In the genomic region with DNA sequence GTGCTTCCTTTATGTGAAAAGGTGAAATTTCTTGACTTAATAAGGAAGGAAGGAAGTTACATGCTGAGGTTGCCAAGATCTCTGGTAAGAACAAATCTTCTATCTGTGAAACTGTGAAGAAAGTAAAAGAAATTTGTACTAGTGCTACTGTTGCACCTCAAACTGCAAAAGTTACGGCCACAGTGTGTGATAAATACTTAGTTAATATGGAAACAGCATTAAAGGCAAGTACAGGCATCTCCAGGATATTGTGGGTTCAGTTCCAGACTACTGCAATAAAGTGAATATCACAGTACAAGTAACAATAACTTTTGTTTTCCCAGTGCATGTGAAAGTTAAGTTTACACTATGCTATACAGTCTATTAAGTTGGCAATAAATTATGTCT, we compare ENCODE assay signal across 16 cellular contexts. TPM values are rescaled to one million over a fixed set of nuclear protein-coding genes. Genes with fewer than 3 reads are reported as not detected.
DNase-seq lines count a peak whose midpoint lies in the region; ATAC-seq, FAIRE-seq and TF ChIP-seq lines count a peak whose summit lies in the region.
"Had no signal": no experiment of that assay in that cellular context is flagged by ENCODE, and none has a peak within 500 bp of the region (broad histone marks: within the 10 kb centered on the region; RNA-seq: fewer than 3 reads in every experiment).

No MANE protein-coding gene starts in this region.

- H3K27me3 Mint-ChIP-seq in GM23338 (ENCODE audit: insufficient read depth, low read depth, poor library complexity) = peaks cover 4% of the 10 kb centered on the region
- no peaks in the 10 kb centered on the region for H3K27me3 Mint-ChIP-seq in activated CD8-positive, alpha-beta T cell treated with anti-CD3 and anti-CD28 coated beads for 36 hours

- H3K9me3 ChIP-seq in A673 (ENCODE audit: low read depth, low read length, poor library complexity, severe bottlenecking) (no peaks in the 10 kb centered on the region), keratinocyte (ENCODE audit: control insufficient read depth, low read depth, low read length) (no peaks in the 10 kb centered on the region)
- H3K9me3 ChIP-seq: MG63 had no signal

- H3K4me1 Mint-ChIP-seq in GM23338 = no peaks in the 10 kb centered on the region
- no peaks in the 10 kb centered on the region for H3K4me1 Mint-ChIP-seq in activated CD8-positive, alpha-beta T cell treated with anti-CD3 and anti-CD28 coated beads for 36 hours (ENCODE audit: low read depth)
- H3K4me1 Mint-ChIP-seq: H9 had no signal

- H3K4me1 ChIP-seq in A673 (ENCODE audit: insufficient read depth, low read length, poor library complexity, severe bottlenecking) = no peaks in the 10 kb centered on the region
- no peaks in the 10 kb centered on the region for H3K4me1 ChIP-seq in GM23338 (ENCODE audit: insufficient read depth)
- H3K4me1 ChIP-seq in keratinocyte (ENCODE audit: control insufficient read depth, extremely low read depth, insufficient read depth, low read length) = peaks cover 12% of the 10 kb centered on the region

- dilution Hi-C loops in keratinocyte (cut with MboI; ENCODE audit: extremely low pct_ligation_motif_present, low sequenced_read_pairs) = no loop called here

- peak overlapping the region; percentile 33 for H3K9ac ChIP-seq in keratinocyte (ENCODE audit: control insufficient read depth, extremely low read depth, insufficient read depth, low read length)

- H3K4me2 ChIP-seq in GM23338 (no peak overlapping the region), keratinocyte (ENCODE audit: control insufficient read depth, extremely low read depth, insufficient read depth, low read depth, low read length) (peak overlapping the region; percentile 52)

- no peaks in the 10 kb centered on the region for H3K9me3 Mint-ChIP-seq in GM23338
- no peaks in the 10 kb centered on the region for H3K9me3 Mint-ChIP-seq in activated CD8-positive, alpha-beta T cell treated with anti-CD3 and anti-CD28 coated beads for 36 hours
- H3K9me3 Mint-ChIP-seq: H9 had no signal

- intact Hi-C loops in A673 (cut with micrococcal nuclease; ENCODE audit: unreplicated experiment) = no loop called here
- intact Hi-C loops in activated CD8-positive, alpha-beta T cell treated with anti-CD3 and anti-CD28 coated beads for 36 hours (cut with micrococcal nuclease) = no loop called here

- ATAC-seq in GM23338 = no peak
- ATAC-seq in activated CD8-positive, alpha-beta T cell treated with anti-CD3 and anti-CD28 coated beads for 36 hours = no peak

- H3K27ac ChIP-seq in A673 (ENCODE audit: low read depth, low read length, poor library complexity, severe bottlenecking) (peak overlapping the region; percentile 26), GM23338 (ENCODE audit: low read depth) (0 out of 2 replicates have a peak overlapping the region, but pooled peaks have one; percentile 42), keratinocyte (ENCODE audit: control insufficient read depth, insufficient read depth, low read length) (peak overlapping the region; percentile 88)

- DNase-seq in A673 (ENCODE audit: low spot score) (no peak), GM23338 (ENCODE audit: low spot score) (no peak), keratinocyte (ENCODE audit: low read depth, low spot score) (no peak), iPS-NIHi7 (ENCODE audit: extremely low spot score) (no peak), NCI-H2107 treated with DMSO at 0.1 percent for 48 hours (lab: John Stamatoyannopoulos, UW; ENCODE audit: unreplicated experiment) (no peak), NCI-H2029 (lab: John Stamatoyannopoulos, UW) (no peak)
- no peak for DNase-seq in activated CD8-positive, alpha-beta T cell treated with anti-CD3 and anti-CD28 coated beads for 36 hours
- DNase-seq: DMS79 treated with DMSO at 0.1 percent for 48 hours; H9; Karpas-422; MG63; NCI-H1092; NCI-H1436 treated with DMSO at 0.1 percent for 48 hours; NCI-H2029 treated with DMSO at 0.1 percent for 48 hours; NK-92 treated with Interleukin-12 subunit alpha and Interleukin-12 subunit beta, amount 100 ng/mL, for 24 hours had no signal

- CTCF ChIA-PET in A673 (lab: Charles Lee) = no interaction called here
- CTCF ChIA-PET in activated CD8-positive, alpha-beta T cell treated with anti-CD3 and anti-CD28 coated beads for 36 hours (lab: Charles Lee) = no interaction called here

- no peak overlapping the region for H2AFZ ChIP-seq in GM23338
- no peak overlapping the region for H2AFZ ChIP-seq in keratinocyte (ENCODE audit: control insufficient read depth, low read length)

- no peaks in the 10 kb centered on the region for H3K27me3 ChIP-seq in A673 (replicated peaks; ENCODE audit: insufficient read depth, low read depth, low read length, poor library complexity)
- no peaks in the 10 kb centered on the region for H3K27me3 ChIP-seq in GM23338 (ENCODE audit: insufficient read depth)
- no peaks in the 10 kb centered on the region for H3K27me3 ChIP-seq in keratinocyte (ENCODE audit: control insufficient read depth, extremely low read depth, insufficient read depth, low read length)
- H3K27me3 ChIP-seq: MG63 had no signal

- FAIRE-seq in keratinocyte (lab: Jason Lieb, UNC) = no peak
- FAIRE-seq: HTR-8/SVneo had no signal

- no peaks in the 10 kb centered on the region for H3K9me2 ChIP-seq in GM23338 (ENCODE audit: insufficient read depth)

- peaks cover 94% of the 10 kb centered on the region for H3K36me3 Mint-ChIP-seq in GM23338 (ENCODE audit: low read depth)
- H3K36me3 Mint-ChIP-seq in activated CD8-positive, alpha-beta T cell treated with anti-CD3 and anti-CD28 coated beads for 36 hours (ENCODE audit: low read depth) = peaks cover 15% of the 10 kb centered on the region

- peak overlapping the region; percentile 70 for H3K27ac Mint-ChIP-seq in GM23338
- H3K27ac Mint-ChIP-seq in activated CD8-positive, alpha-beta T cell treated with anti-CD3 and anti-CD28 coated beads for 36 hours = peak overlapping the region; percentile 10

- H3K79me2 ChIP-seq in GM23338 (replicated peaks; ENCODE audit: insufficient read depth) (peaks cover 74% of the 10 kb centered on the region), keratinocyte (ENCODE audit: control insufficient read depth, insufficient read depth, low read length) (peaks cover 4% of the 10 kb centered on the region)

- TSS peak; percentile 14 for BruUV-seq in A673 (replicated peaks; lab: Mats Ljungman, UMichigan)

- peaks cover 46% of the 10 kb centered on the region for H3F3A ChIP-seq in GM23338 (replicated peaks; ENCODE audit: low read depth)

- POLR2A ChIA-PET in A673 (lab: Charles Lee; ENCODE audit: low non-redundant PET) = no interaction called here
- POLR2A ChIA-PET in activated CD8-positive, alpha-beta T cell treated with anti-CD3 and anti-CD28 coated beads for 36 hours (lab: Charles Lee) = no interaction called here

- no peak overlapping the region for H3K4me3 ChIP-seq in A673 (ENCODE audit: low read depth, low read length, poor library complexity, severe bottlenecking)
- H3K4me3 ChIP-seq in GM23338 = no peak overlapping the region
- no peak overlapping the region for H3K4me3 ChIP-seq in keratinocyte (ENCODE audit: control insufficient read depth in 2 of 3, extremely low read depth in 1 of 3, insufficient read depth in 2 of 3, low read depth in 1 of 3, low read length in 3 of 3)
- H3K4me3 ChIP-seq: MG63 had no signal

- no peak overlapping the region for H3K4me3 Mint-ChIP-seq in GM23338
- no peak overlapping the region for H3K4me3 Mint-ChIP-seq in activated CD8-positive, alpha-beta T cell treated with anti-CD3 and anti-CD28 coated beads for 36 hours
- H3K4me3 Mint-ChIP-seq: H9 had no signal

- no peaks in the 10 kb centered on the region for H3K9me1 ChIP-seq in keratinocyte (ENCODE audit: control insufficient read depth, extremely low read depth, insufficient read depth, low read length)

- H3K36me3 ChIP-seq in A673 (ENCODE audit: insufficient read depth, low read length, poor library complexity, severe bottlenecking) (peaks cover 55% of the 10 kb centered on the region), GM23338 (ENCODE audit: insufficient read depth) (peaks cover 85% of the 10 kb centered on the region), keratinocyte (ENCODE audit: control insufficient read depth in 2 of 2, extremely low read depth in 1 of 2, insufficient read depth in 2 of 2, low read length in 2 of 2) (peaks cover 13 to 20% of the 10 kb centered on the region in 2 experiments)

- H4K20me1 ChIP-seq in GM23338 (replicated peaks; ENCODE audit: insufficient read depth) = peaks cover 59% of the 10 kb centered on the region
- no peaks in the 10 kb centered on the region for H4K20me1 ChIP-seq in keratinocyte (ENCODE audit: control insufficient read depth, extremely low read depth, insufficient read depth, low read length)

- TF ChIP-seq CTCF in A673 (conservative IDR thresholded peaks at IDR 0.05; ENCODE audit: low read depth, low read length) (no peak), GM23338 (conservative IDR thresholded peaks at IDR 0.05; ENCODE audit: low read depth in 2 of 2) (no peak), keratinocyte (optimal IDR thresholded peaks at IDR 0.05 in 1 of 3, IDR thresholded peaks at IDR 0.05 in 1 of 3, conservative IDR thresholded peaks at IDR 0.05 in 1 of 3; ENCODE audit: extremely low read depth in 1 of 3, insufficient read depth in 2 of 3, low read length in 3 of 3) (no peak)
- no peak for TF ChIP-seq CTCF in activated CD8-positive, alpha-beta T cell treated with anti-CD3 and anti-CD28 coated beads for 36 hours (IDR thresholded peaks at IDR 0.05)

RNA-seq across cellular contexts. Expression of gene ZNF282, which starts 22.8 kb away (rescaled TPM):
- total RNA-seq in A673 (2021) = 34.5 and 38.2 TPM in 2 replicates
- total RNA-seq in GM23338 (2014; rRNA removed; shearing (Covaris generic)) = 34.3 and 36.3 TPM in 2 replicates
- 7.2 and 7.4 TPM in 2 replicates for polyA plus RNA-seq in GM23338 (2016; fragmentation: Nextera tagmentation; extraction: Ambion mirVana)
- 10 to 100 TPM; 29.3 to 29.7 TPM for total RNA-seq in activated CD8-positive, alpha-beta T cell treated with anti-CD3 and anti-CD28 coated beads for 36 hours
- polyA plus RNA-seq in keratinocyte = 12.1 to 14.7 TPM (median 13.1 TPM) in 3 replicates
- 17.7 TPM for polyA plus RNA-seq in keratinocyte (2011; ENCODE audit: low read depth)
- polyA plus RNA-seq in keratinocyte (2011; cell fraction: cytosol; rRNA removed) = 6.2 and 11.1 TPM in 2 replicates
- 17.1 and 20.9 TPM in 2 replicates for polyA plus RNA-seq in keratinocyte (2011; cell fraction: nucleus; rRNA removed)
- polyA plus RNA-seq in keratinocyte (2012; ENCODE audit: low replicate concordance) = 14.2 and 15.5 TPM in 2 replicates
- 12.0 to 20.6 TPM (median 14.4 TPM) in 3 replicates for polyA minus RNA-seq in keratinocyte
- polyA minus RNA-seq in keratinocyte (2011; cell fraction: cytosol; rRNA and poly(A)+ RNA removed) = 26.1 TPM
- polyA minus RNA-seq in keratinocyte (2011; cell fraction: nucleus; rRNA and poly(A)+ RNA removed) = 23.6 and 34.1 TPM in 2 replicates

RNA-seq across cellular contexts. Expression of gene ZNF398, which starts 25.3 kb away (rescaled TPM):
- total RNA-seq in A673 (2021) = 22.3 and 23.3 TPM in 2 replicates
- 92.7 and 99.6 TPM in 2 replicates for total RNA-seq in GM23338 (2014; rRNA removed; shearing (Covaris generic))
- polyA plus RNA-seq in GM23338 (2016; fragmentation: Nextera tagmentation; extraction: Ambion mirVana) = 18.2 and 20.7 TPM in 2 replicates
- total RNA-seq in activated CD8-positive, alpha-beta T cell treated with anti-CD3 and anti-CD28 coated beads for 36 hours = 1 to 10 TPM; 7.2 to 8.7 TPM
- polyA plus RNA-seq in keratinocyte = 7.4 to 8.6 TPM (median 7.5 TPM) in 3 replicates
- polyA plus RNA-seq in keratinocyte (2011; ENCODE audit: low read depth) = 5.7 TPM
- 4.1 and 5.5 TPM in 2 replicates for polyA plus RNA-seq in keratinocyte (2011; cell fraction: cytosol; rRNA removed)
- 12.6 and 13.3 TPM in 2 replicates for polyA plus RNA-seq in keratinocyte (2011; cell fraction: nucleus; rRNA removed)
- polyA plus RNA-seq in keratinocyte (2012; ENCODE audit: low replicate concordance) = 7.7 and 8.8 TPM in 2 replicates
- polyA minus RNA-seq in keratinocyte = 23.5 to 48.7 TPM (median 34.1 TPM) in 3 replicates
- 12.5 TPM for polyA minus RNA-seq in keratinocyte (2011; cell fraction: cytosol; rRNA and poly(A)+ RNA removed)
- polyA minus RNA-seq in keratinocyte (2011; cell fraction: nucleus; rRNA and poly(A)+ RNA removed) = 19.3 and 25.4 TPM in 2 replicates

RNA-seq across cellular contexts. Expression of gene ZNF425, which starts 46.4 kb away (rescaled TPM):
- 1.1 and 1.2 TPM in 2 replicates for total RNA-seq in A673 (2021)
- total RNA-seq in GM23338 (2014; rRNA removed; shearing (Covaris generic)) = 4.3 and 5.0 TPM in 2 replicates
- polyA plus RNA-seq in GM23338 (2016; fragmentation: Nextera tagmentation; extraction: Ambion mirVana) (3.0 and 4.3 TPM in 2 replicates), keratinocyte (1.5 to 2.3 TPM (median 1.8 TPM) in 3 replicates)
- under 1 TPM; 0.22 to 0.29 TPM for total RNA-seq in activated CD8-positive, alpha-beta T cell treated with anti-CD3 and anti-CD28 coated beads for 36 hours
- polyA plus RNA-seq in keratinocyte (2011; ENCODE audit: low read depth) = 4.7 TPM
- polyA plus RNA-seq in keratinocyte (2011; cell fraction: cytosol; rRNA removed) = 1.5 and 2.0 TPM in 2 replicates
- polyA plus RNA-seq in keratinocyte (2011; cell fraction: nucleus; rRNA removed) = 2.5 and 3.2 TPM in 2 replicates
- 2.2 and 2.9 TPM in 2 replicates for polyA plus RNA-seq in keratinocyte (2012; ENCODE audit: low replicate concordance)
- polyA minus RNA-seq in keratinocyte = 2.1 to 4.3 TPM (median 2.2 TPM) in 3 replicates
- polyA minus RNA-seq in keratinocyte (2011; cell fraction: cytosol; rRNA and poly(A)+ RNA removed) = 2.1 TPM
- polyA minus RNA-seq in keratinocyte (2011; cell fraction: nucleus; rRNA and poly(A)+ RNA removed) = 2.1 and 4.0 TPM in 2 replicates

Comparison
In these comparisons a context has a peak if more than half of its experiments do, and no peak if none do; other contexts are left out.
1. H3K27ac ChIP-seq: peak in every context shown above with its lines; median percentile 88 in keratinocyte; 42 in GM23338; 26 in A673.